8 cellular contexts compared by ENCODE assay signal in genomic region chr1:203304391-203304918, GRCh38. TPM values are rescaled to one million over a fixed set of nuclear protein-coding genes. Genes with fewer than 3 reads are reported as not detected.
A peak's percentile ranks its signal among the peaks of the same experiment; 100 is the strongest.
DNase-seq lines count a peak whose midpoint lies in the region; ATAC-seq and TF ChIP-seq lines count a peak whose summit lies in the region.

No MANE protein-coding gene starts in this region.

- H3K9ac ChIP-seq in BLaER1 treated with 17β-estradiol and CSF1 and Interleukin-3, amounts not matched to agents 10 nM and 100 nM = peak overlapping the region; percentile 97 to 100 (median 99)
- H3K9ac ChIP-seq in MM.1S (ENCODE audit: low read length) (peak overlapping the region; percentile 95), mammary epithelial cell (ENCODE audit: insufficient read depth, low read length) (peak overlapping the region; percentile 57)

- H3K4me3 Mint-ChIP-seq in natural killer cell treated with Interleukin-12 subunit alpha and Interleukin-12 subunit beta and Interleukin-15 and Interleukin-18, amount 100 ng/mL, for 72 hours = peak overlapping the region; percentile 97

- TF ChIP-seq CTCF in MM.1S (IDR thresholded peaks at IDR 0.05; ENCODE audit: low read length) (no peak), mammary epithelial cell (conservative IDR thresholded peaks at IDR 0.05 in 1 of 2, IDR thresholded peaks at IDR 0.05 in 1 of 2; ENCODE audit: extremely low read depth in 1 of 2, insufficient read depth in 1 of 2, low read depth in 1 of 2, low read length in 2 of 2) (no peak)

- no peaks in the 10 kb centered on the region for H3K9me2 ChIP-seq in MM.1S (replicated peaks; ENCODE audit: insufficient read depth, low read length)

- in situ Hi-C loops in mammary epithelial cell (cut with MboI; ENCODE audit: low sequenced_read_pairs in 2 of 2) = no loop called here

- H3K36me3 ChIP-seq in BLaER1 treated with 17β-estradiol and CSF1 and Interleukin-3, amounts not matched to agents 10 nM and 100 nM = peaks cover 30 to 40% (median 38%) of the 10 kb centered on the region in 11 experiments
- H3K36me3 ChIP-seq in MM.1S (replicated peaks; ENCODE audit: insufficient read depth, low read length) = peaks cover 26% of the 10 kb centered on the region
- peaks cover 8% of the 10 kb centered on the region for H3K36me3 ChIP-seq in mammary epithelial cell (ENCODE audit: insufficient read depth, low read length)

- peak overlapping the region; percentile 91 to 98 (median 96) for H3K4me2 ChIP-seq in BLaER1 treated with 17β-estradiol and CSF1 and Interleukin-3, amounts not matched to agents 10 nM and 100 nM
- H3K4me2 ChIP-seq in MM.1S (ENCODE audit: low read depth, low read length) (peak overlapping the region; percentile 99), mammary epithelial cell (ENCODE audit: insufficient read depth, low read depth, low read length) (peak overlapping the region; percentile 77)

- ATAC-seq in natural killer cell treated with Interleukin-12 subunit alpha and Interleukin-12 subunit beta and Interleukin-15 and Interleukin-18, amount 100 ng/mL, for 72 hours = no peak
- no peak for ATAC-seq in HG02885 (IDR thresholded peaks at IDR 0.05; ENCODE audit: poor library complexity, unreplicated experiment)
- no peak for ATAC-seq in GM19463 (IDR thresholded peaks at IDR 0.05; ENCODE audit: unreplicated experiment)
- no peak for ATAC-seq in HG03432 (IDR thresholded peaks at IDR 0.05; ENCODE audit: unreplicated experiment)

- H3K4me1 Mint-ChIP-seq in natural killer cell treated with Interleukin-12 subunit alpha and Interleukin-12 subunit beta and Interleukin-15 and Interleukin-18, amount 100 ng/mL, for 72 hours (ENCODE audit: low read depth in 2 of 2) = peaks cover 67 to 72% of the 10 kb centered on the region in 2 donors

- H3K9me3 Mint-ChIP-seq in natural killer cell treated with Interleukin-12 subunit alpha and Interleukin-12 subunit beta and Interleukin-15 and Interleukin-18, amount 100 ng/mL, for 72 hours = no peaks in the 10 kb centered on the region

- peaks cover 82% of the 10 kb centered on the region for H3F3A ChIP-seq in MM.1S (ENCODE audit: insufficient read depth, low read length)

- peak overlapping the region; percentile 55 to 99 (median 98) for H3K4me3 ChIP-seq in BLaER1 treated with 17β-estradiol and CSF1 and Interleukin-3, amounts not matched to agents 10 nM and 100 nM
- H3K4me3 ChIP-seq in MM.1S (ENCODE audit: low read length) (peak overlapping the region; percentile 79), mammary epithelial cell (replicated peaks in 1 of 3; ENCODE audit: insufficient read depth in 1 of 3, low read depth in 2 of 3, low read length in 3 of 3) (no peak overlapping the region)

- H3K36me3 Mint-ChIP-seq in natural killer cell treated with Interleukin-12 subunit alpha and Interleukin-12 subunit beta and Interleukin-15 and Interleukin-18, amount 100 ng/mL, for 72 hours = peaks cover 32% of the 10 kb centered on the region

- H3K9me3 ChIP-seq in BLaER1 treated with 17β-estradiol and CSF1 and Interleukin-3, amounts not matched to agents 10 nM and 100 nM (replicated peaks in 1 of 11) = peaks cover 0 to 4% (median 0%) of the 10 kb centered on the region in 11 experiments; a peak in 3 of 22 replicates
- H3K9me3 ChIP-seq in MM.1S (replicated peaks; ENCODE audit: insufficient read depth, low read length) (no peaks in the 10 kb centered on the region), mammary epithelial cell (replicated peaks; ENCODE audit: insufficient read depth, low read length) (no peaks in the 10 kb centered on the region)

- no peak overlapping the region for H2AFZ ChIP-seq in MM.1S (ENCODE audit: low read length)
- peak overlapping the region; percentile 86 for H2AFZ ChIP-seq in mammary epithelial cell (ENCODE audit: low read depth, low read length)

- WGBS in mammary epithelial cell (ENCODE audit: low coverage, missing lambda C conversion rate) = 87% methylated on average over 9 of the region's 9 CpGs

- H3K27me3 Mint-ChIP-seq in natural killer cell treated with Interleukin-12 subunit alpha and Interleukin-12 subunit beta and Interleukin-15 and Interleukin-18, amount 100 ng/mL, for 72 hours = no peaks in the 10 kb centered on the region

- peaks cover 69% of the 10 kb centered on the region for H3K79me2 ChIP-seq in MM.1S (ENCODE audit: low read length)
- H3K79me2 ChIP-seq in mammary epithelial cell (ENCODE audit: insufficient read depth, low read length) = peaks cover 42% of the 10 kb centered on the region

- H3K4me1 ChIP-seq in BLaER1 treated with 17β-estradiol and CSF1 and Interleukin-3, amounts not matched to agents 10 nM and 100 nM = peaks cover 68 to 81% (median 75%) of the 10 kb centered on the region in 10 experiments
- H3K4me1 ChIP-seq in MM.1S (ENCODE audit: low read length) (peaks cover 66% of the 10 kb centered on the region), mammary epithelial cell (ENCODE audit: insufficient read depth, low read length) (peaks cover 44% of the 10 kb centered on the region)

- intact Hi-C loops in mammary epithelial cell (cut with micrococcal nuclease) = no loop called here

- BruUV-seq in mammary epithelial cell (replicated peaks; lab: Mats Ljungman, UMichigan) = no TSS peak

- dilution Hi-C loops in mammary epithelial cell (cut with HindIII; ENCODE audit: low sequenced_read_pairs) = no loop called here

- peak overlapping the region; percentile 96 to 97 for H3K27ac Mint-ChIP-seq in natural killer cell treated with Interleukin-12 subunit alpha and Interleukin-12 subunit beta and Interleukin-15 and Interleukin-18, amount 100 ng/mL, for 72 hours

- CTCF ChIA-PET in mammary epithelial cell (lab: Charles Lee; ENCODE audit: low non-redundant PET) = no interaction called here

- H3K27ac ChIP-seq in BLaER1 treated with 17β-estradiol and CSF1 and Interleukin-3, amounts not matched to agents 10 nM and 100 nM = peak overlapping the region; percentile 93 to 100 (median 97)
- H3K27ac ChIP-seq in MM.1S (ENCODE audit: low read length) = peak overlapping the region; percentile 88
- peak overlapping the region; percentile 71 for H3K27ac ChIP-seq in mammary epithelial cell (ENCODE audit: insufficient read depth, low read depth, low read length)

- no peaks in the 10 kb centered on the region for H3K27me3 ChIP-seq in BLaER1 treated with 17β-estradiol and CSF1 and Interleukin-3, amounts not matched to agents 10 nM and 100 nM
- H3K27me3 ChIP-seq in MM.1S (replicated peaks; ENCODE audit: insufficient read depth, low read length) (no peaks in the 10 kb centered on the region), mammary epithelial cell (ENCODE audit: insufficient read depth, low read length) (no peaks in the 10 kb centered on the region)

- peaks cover 40 to 42% (median 41%) of the 10 kb centered on the region in 11 experiments for H4K20me1 ChIP-seq in BLaER1 treated with 17β-estradiol and CSF1 and Interleukin-3, amounts not matched to agents 10 nM and 100 nM
- H4K20me1 ChIP-seq in MM.1S (ENCODE audit: insufficient read depth, low read length) = peaks cover 39% of the 10 kb centered on the region
- no peaks in the 10 kb centered on the region for H4K20me1 ChIP-seq in mammary epithelial cell (ENCODE audit: insufficient read depth, low read length)

- DNase-seq in MM.1S = no peak
- DNase-seq in mammary epithelial cell = no peak
- DNase-seq in natural killer cell treated with Interleukin-12 subunit alpha and Interleukin-12 subunit beta and Interleukin-15 and Interleukin-18, amount 100 ng/mL, for 72 hours (ENCODE audit: low spot score) = no peak
- no peak for DNase-seq in AG20443 (ENCODE audit: low spot score)

RNA-seq across cellular contexts. Expression of gene BTG2, which starts 0.9 kb away (rescaled TPM):
- 100 to 1,000 TPM in 1 of 2 donors, 10 to 100 TPM in 1; 74.8 to 107 TPM for total RNA-seq in mammary epithelial cell
- 47.2 TPM for polyA plus RNA-seq in mammary epithelial cell
- 57.2 TPM for polyA minus RNA-seq in mammary epithelial cell
- total RNA-seq in natural killer cell treated with Interleukin-12 subunit alpha and Interleukin-12 subunit beta and Interleukin-15 and Interleukin-18, amount 100 ng/mL, for 72 hours = 100 to 1,000 TPM in 1 of 2 donors, 10 to 100 TPM in 1; 82.6 to 157 TPM

RNA-seq across cellular contexts. Expression of gene FMOD, which starts 46.5 kb away (rescaled TPM):
- total RNA-seq in mammary epithelial cell = 1 to 10 TPM in 1 of 2 donors, not detected in 1; 1.5 TPM
- polyA plus RNA-seq in mammary epithelial cell = not detected
- polyA minus RNA-seq in mammary epithelial cell = not detected
- total RNA-seq in natural killer cell treated with Interleukin-12 subunit alpha and Interleukin-12 subunit beta and Interleukin-15 and Interleukin-18, amount 100 ng/mL, for 72 hours = not detected

Comparison
In these comparisons a context has a peak if more than half of its experiments do, and no peak if none do; other contexts are left out.
1. H3K4me3 ChIP-seq: peak in BLaER1 treated with 17β-estradiol and CSF1 and Interleukin-3, amounts not matched to agents 10 nM and 100 nM (10 of 10) and MM.1S (single experiment); none in mammary epithelial cell (0 of 3).
2. Peak in every context shown above with its lines, with median percentiles within 50 percentile points of each other: H3K27ac ChIP-seq, H3K4me2 ChIP-seq and H3K9ac ChIP-seq.